In the genomic region with DNA sequence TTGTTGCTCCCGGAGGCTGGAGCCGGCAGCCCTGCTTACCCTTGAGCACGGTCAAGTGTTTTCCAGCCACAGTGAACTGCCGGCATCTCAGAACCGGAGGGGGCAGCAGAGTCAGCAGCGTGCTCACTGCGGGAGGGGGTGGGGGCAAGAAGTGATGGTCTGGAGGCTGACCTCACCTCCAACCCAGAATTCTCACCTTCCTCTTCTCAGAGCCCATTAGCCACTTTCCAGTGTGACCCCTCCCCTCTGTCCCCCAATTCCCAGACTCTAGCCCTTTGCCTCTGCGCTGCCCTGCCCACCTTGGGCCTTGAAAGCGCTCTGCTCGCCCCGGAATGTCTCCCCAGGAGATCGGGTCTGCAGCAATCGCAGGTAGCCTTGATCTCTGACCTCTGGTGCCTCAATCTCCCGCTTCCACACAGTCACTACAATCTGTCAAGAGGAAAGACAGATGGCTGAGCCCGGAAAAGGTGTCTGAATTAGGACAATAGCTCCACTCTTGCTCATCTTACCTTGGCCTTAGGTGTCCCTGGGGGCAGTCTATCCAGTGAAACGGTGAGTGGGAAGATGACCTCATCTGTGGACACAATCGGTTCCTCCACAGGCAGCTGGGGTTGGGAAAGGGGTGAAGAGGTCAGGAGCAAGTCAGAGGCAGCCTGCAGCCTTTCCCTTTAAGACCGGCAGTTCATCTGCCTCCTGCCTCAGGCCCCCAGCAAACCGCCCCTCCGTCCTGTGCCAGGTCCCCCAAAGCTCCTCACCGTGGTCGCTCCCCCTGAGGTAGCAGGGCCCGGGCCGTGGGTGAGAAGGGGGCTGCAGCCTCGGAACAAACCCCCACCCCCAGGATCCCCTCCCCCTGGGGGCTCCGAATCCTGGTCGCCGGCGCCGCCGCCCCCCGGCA, we compare ENCODE assay signal across 8 cellular contexts. TPM values are rescaled to one million over a fixed set of nuclear protein-coding genes. Genes with fewer than 3 reads are reported as not detected.
A peak's percentile ranks its signal among the peaks of the same experiment; 100 is the strongest.
DNase-seq lines count a peak whose midpoint lies in the region; ATAC-seq lines count a peak whose summit lies in the region.

No MANE protein-coding gene starts in this region.

- H3K9ac ChIP-seq in trophoblast cell (ENCODE audit: low read length) = peak overlapping the region; percentile 91

- no peaks in the 10 kb centered on the region for H3K9me3 Mint-ChIP-seq in CD8-positive, alpha-beta memory T cell
- H3K9me3 Mint-ChIP-seq in activated T-cell treated with anti-CD3 and anti-CD28 coated beads, Interleukin-2, amount 50 U/mL, for 72 hours = no peaks in the 10 kb centered on the region

- no peak overlapping the region for H2AK5ac ChIP-seq in trophoblast cell (ENCODE audit: low read length)

- no peak overlapping the region for H2BK12ac ChIP-seq in trophoblast cell (ENCODE audit: low read length)

- no peak overlapping the region for H2AFZ ChIP-seq in trophoblast cell (ENCODE audit: insufficient read depth, low read length, poor library complexity)

- no peak overlapping the region for H2BK120ac ChIP-seq in trophoblast cell (ENCODE audit: insufficient read depth, low read length, poor library complexity)

- CTCF ChIA-PET in CD8-positive, alpha-beta memory T cell (lab: Charles Lee) = interaction anchor here (1.0 to 6.1 kb wide), 5 partner anchors 9 to 33 kb away, joined by 3 to 22 read pairs (median 6); partner anchors contain the start of gene GAL3ST4

- intact Hi-C loops in Right ventricle myocardium superior (cut with DNase I) = no loop called here

- H3K4me1 ChIP-seq in CD8-positive, alpha-beta memory T cell (ENCODE audit: insufficient read depth, low read length) = peaks cover 35% of the 10 kb centered on the region
- peaks cover 8 to 17% of the 10 kb centered on the region in 2 experiments for H3K4me1 ChIP-seq in trophoblast cell (ENCODE audit: control insufficient read depth in 1 of 2, insufficient read depth in 2 of 2, low read length in 2 of 2)

- peaks cover 0 to 50% (median 2%) of the 10 kb centered on the region in 3 donors for H3K36me3 Mint-ChIP-seq in CD8-positive, alpha-beta memory T cell
- H3K36me3 Mint-ChIP-seq in activated T-cell treated with anti-CD3 and anti-CD28 coated beads, Interleukin-2, amount 50 U/mL, for 72 hours (ENCODE audit: insufficient read depth in 2 of 2) = peaks cover 2 to 7% of the 10 kb centered on the region in 2 donors

- no peak overlapping the region for H4K12ac ChIP-seq in trophoblast cell (ENCODE audit: low read depth, low read length)

- peak overlapping the region; percentile 42 for H3K4me3 ChIP-seq in CD8-positive, alpha-beta memory T cell (ENCODE audit: low read length)
- H3K4me3 ChIP-seq in trophoblast cell (ENCODE audit: low read depth, low read length) = peak overlapping the region; percentile 85

- peak overlapping the region; percentile 77 to 91 (median 85) for H3K4me3 Mint-ChIP-seq in CD8-positive, alpha-beta memory T cell
- H3K4me3 Mint-ChIP-seq in activated T-cell treated with anti-CD3 and anti-CD28 coated beads, Interleukin-2, amount 50 U/mL, for 72 hours = peak overlapping the region; percentile 83 to 86

- H2BK5ac ChIP-seq in trophoblast cell (ENCODE audit: low read depth, low read length, poor library complexity) = no peak overlapping the region

- H3K27ac ChIP-seq in CD8-positive, alpha-beta memory T cell (ENCODE audit: low read depth, low read length) = peak overlapping the region; percentile 75
- H3K27ac ChIP-seq in trophoblast cell (ENCODE audit: low read depth, low read length) = peak overlapping the region; percentile 86

- no peak for DNase-seq in CD8-positive, alpha-beta memory T cell
- peak; percentile 82 for DNase-seq in HPDE6-E6E7 (ENCODE audit: extremely low spot score)
- no peak for DNase-seq in activated T-cell treated with anti-CD3 and anti-CD28 coated beads, Interleukin-2, amount 50 U/mL, for 72 hours
- DNase-seq in Right ventricle myocardium superior = no peak
- DNase-seq in trophoblast cell = peak; percentile 93 to 94
- DNase-seq in activated gamma-delta T cell treated with Interleukin-2 at 50 U/mL for 16 hours = no peak
- no peak for DNase-seq in putamen (ENCODE audit: low spot score)

- ATAC-seq in activated T-cell treated with anti-CD3 and anti-CD28 coated beads, Interleukin-2, amount 50 U/mL, for 72 hours (replicated peaks in 1 of 2) = no peak
- peak; percentile 9 for ATAC-seq in Right ventricle myocardium superior (ENCODE audit: poor library complexity)
- no peak for ATAC-seq in HG02885 (IDR thresholded peaks at IDR 0.05; ENCODE audit: poor library complexity, unreplicated experiment)

- no peaks in the 10 kb centered on the region for H3K9me3 ChIP-seq in CD8-positive, alpha-beta memory T cell (ENCODE audit: low read length)
- peaks cover 4% of the 10 kb centered on the region for H3K9me3 ChIP-seq in trophoblast cell (ENCODE audit: insufficient read depth, low read depth, low read length)

- peaks cover 4% of the 10 kb centered on the region for H3K79me2 ChIP-seq in trophoblast cell (ENCODE audit: control insufficient read depth, insufficient read depth, low read length, poor library complexity)

- WGBS in trophoblast cell (ENCODE audit: extremely low coverage, insufficient coverage, insufficient read length) = no CpG with 5 or more reads among the region's 32 CpGs

- no peak overlapping the region for H3K23ac ChIP-seq in trophoblast cell (ENCODE audit: low read length)

- POLR2A ChIA-PET in CD8-positive, alpha-beta memory T cell (lab: Charles Lee) = interaction anchor here (0.5 to 2.8 kb wide), 6 partner anchors 9 to 114 kb away, joined by 3 to 23 read pairs (median 4); partner anchors contain the start of genes GPC2, LAMTOR4 and STAG3

- H3K79me1 ChIP-seq in trophoblast cell (ENCODE audit: low read length) = peaks cover 10% of the 10 kb centered on the region

- no peak overlapping the region for H3K4ac ChIP-seq in trophoblast cell (ENCODE audit: low read depth, low read length)

- peak overlapping the region; percentile 68 to 96 (median 90) for H3K27ac Mint-ChIP-seq in CD8-positive, alpha-beta memory T cell
- peak overlapping the region; percentile 23 for H3K27ac Mint-ChIP-seq in activated T-cell treated with anti-CD3 and anti-CD28 coated beads, Interleukin-2, amount 50 U/mL, for 72 hours

- peak overlapping the region; percentile 71 for H4K91ac ChIP-seq in trophoblast cell (ENCODE audit: low read depth, low read length)

- H3K4me1 Mint-ChIP-seq in CD8-positive, alpha-beta memory T cell = peaks cover 27 to 62% (median 47%) of the 10 kb centered on the region in 3 donors
- H3K4me1 Mint-ChIP-seq in activated T-cell treated with anti-CD3 and anti-CD28 coated beads, Interleukin-2, amount 50 U/mL, for 72 hours (ENCODE audit: low read depth) = peaks cover 55% of the 10 kb centered on the region

- no peak overlapping the region for H3K18ac ChIP-seq in trophoblast cell (ENCODE audit: low read length)

- H3K27me3 ChIP-seq in CD8-positive, alpha-beta memory T cell (ENCODE audit: insufficient read depth, low read length, poor library complexity, severe bottlenecking) = no peaks in the 10 kb centered on the region
- no peaks in the 10 kb centered on the region for H3K27me3 ChIP-seq in trophoblast cell (ENCODE audit: insufficient read depth, low read length)

- H3K14ac ChIP-seq in trophoblast cell (ENCODE audit: low read length) = no peak overlapping the region

- H3K36me3 ChIP-seq in CD8-positive, alpha-beta memory T cell (ENCODE audit: insufficient read depth, low read length) = peaks cover 13% of the 10 kb centered on the region
- H3K36me3 ChIP-seq in trophoblast cell (ENCODE audit: control insufficient read depth in 1 of 2, insufficient read depth in 2 of 2, low read length in 2 of 2) = peaks cover 36 to 39% of the 10 kb centered on the region in 2 experiments

- H3K27me3 Mint-ChIP-seq in CD8-positive, alpha-beta memory T cell = no peaks in the 10 kb centered on the region
- no peaks in the 10 kb centered on the region for H3K27me3 Mint-ChIP-seq in activated T-cell treated with anti-CD3 and anti-CD28 coated beads, Interleukin-2, amount 50 U/mL, for 72 hours (ENCODE audit: low read depth)

- peak overlapping the region; percentile 26 for H4K8ac ChIP-seq in trophoblast cell (ENCODE audit: low read depth, low read length)

- peak overlapping the region; percentile 94 for H3K4me2 ChIP-seq in trophoblast cell (ENCODE audit: low read length)

RNA-seq across cellular contexts. Expression of gene TRAPPC14, which starts 0.9 kb away (rescaled TPM):
- 10 to 100 TPM; 30.5 to 33.2 TPM for total RNA-seq in CD8-positive, alpha-beta memory T cell
- polyA plus RNA-seq in CD8-positive, alpha-beta memory T cell = 3.4 TPM
- total RNA-seq in activated T-cell treated with anti-CD3 and anti-CD28 coated beads, Interleukin-2, amount 50 U/mL, for 72 hours = 10 to 100 TPM; 22.1 to 28.8 TPM
- 7.5 TPM for total RNA-seq in Right ventricle myocardium superior
- 9.4 and 10.2 TPM in 2 replicates for polyA plus RNA-seq in trophoblast cell (2013)

RNA-seq across cellular contexts. Expression of gene LAMTOR4, which starts 8.9 kb away (rescaled TPM):
- 100 to 1,000 TPM; 125 to 130 TPM for total RNA-seq in CD8-positive, alpha-beta memory T cell
- polyA plus RNA-seq in CD8-positive, alpha-beta memory T cell = 386 TPM
- total RNA-seq in activated T-cell treated with anti-CD3 and anti-CD28 coated beads, Interleukin-2, amount 50 U/mL, for 72 hours = 100 to 1,000 TPM; 130 to 134 TPM
- total RNA-seq in Right ventricle myocardium superior = 121 TPM
- polyA plus RNA-seq in trophoblast cell (2013) = 58.9 and 65.5 TPM in 2 replicates

RNA-seq across cellular contexts. Expression of gene GAL3ST4, which starts 10.8 kb away (rescaled TPM):
- 1 to 10 TPM; 1.0 to 1.6 TPM for total RNA-seq in CD8-positive, alpha-beta memory T cell
- 0.52 TPM for polyA plus RNA-seq in CD8-positive, alpha-beta memory T cell
- total RNA-seq in activated T-cell treated with anti-CD3 and anti-CD28 coated beads, Interleukin-2, amount 50 U/mL, for 72 hours = 10 to 100 TPM in 1 of 2 donors, 1 to 10 TPM in 1; 6.9 to 11.7 TPM
- 1.7 TPM for total RNA-seq in Right ventricle myocardium superior
- polyA plus RNA-seq in trophoblast cell (2013) = 0.37 and 0.42 TPM in 2 replicates

RNA-seq across cellular contexts. Expression of gene GPC2, which starts 19.6 kb away (rescaled TPM):
- 1 to 10 TPM; 1.6 to 2.1 TPM for total RNA-seq in CD8-positive, alpha-beta memory T cell
- polyA plus RNA-seq in CD8-positive, alpha-beta memory T cell = not detected
- total RNA-seq in activated T-cell treated with anti-CD3 and anti-CD28 coated beads, Interleukin-2, amount 50 U/mL, for 72 hours = 10 to 100 TPM in 1 of 2 donors, 1 to 10 TPM in 1; 9.7 to 14.2 TPM
- total RNA-seq in Right ventricle myocardium superior = 0.13 TPM
- 2.9 TPM in 2 replicates for polyA plus RNA-seq in trophoblast cell (2013)

RNA-seq across cellular contexts. Expression of gene STAG3, which starts 20.1 kb away (rescaled TPM):
- 1 to 10 TPM; 5.0 to 5.1 TPM for total RNA-seq in CD8-positive, alpha-beta memory T cell
- 1.5 TPM for polyA plus RNA-seq in CD8-positive, alpha-beta memory T cell
- total RNA-seq in activated T-cell treated with anti-CD3 and anti-CD28 coated beads, Interleukin-2, amount 50 U/mL, for 72 hours = 100 to 1,000 TPM; 103 to 121 TPM
- total RNA-seq in Right ventricle myocardium superior = 0.94 TPM
- 0.15 and 0.19 TPM in 2 replicates for polyA plus RNA-seq in trophoblast cell (2013)

Comparison
In these comparisons a context has a peak if more than half of its experiments do, and no peak if none do; other contexts are left out.
1. DNase-seq: peak in HPDE6-E6E7 (single experiment) and trophoblast cell (2 of 2); none in CD8-positive, alpha-beta memory T cell (0 of 5), activated T-cell treated with anti-CD3 and anti-CD28 coated beads, Interleukin-2, amount 50 U/mL, for 72 hours (0 of 2), Right ventricle myocardium superior (single experiment), activated gamma-delta T cell treated with Interleukin-2 at 50 U/mL for 16 hours (single experiment) and putamen (single experiment).